ENCODE assay signal across 8 cellular contexts in genomic region chr11:121379145-121379810, GRCh38.
A peak's percentile ranks its signal among the peaks of the same experiment; 100 is the strongest.
DNase-seq lines count a peak whose midpoint lies in the region; ATAC-seq and TF ChIP-seq lines count a peak whose summit lies in the region.
"Not testable (repeated sequence)": the region's sequence is repeated elsewhere in the genome, so short reads cannot be mapped to it uniquely, and the experiment has no call there.

No MANE protein-coding gene starts in this region.

- not testable (repeated sequence) for TF ChIP-seq POLR2A in erythroblast (IDR thresholded peaks at IDR 0.05; ENCODE audit: low read length)

- not testable (repeated sequence) for H3K27me3 ChIP-seq in CD4-positive, alpha-beta T cell (ENCODE audit: control insufficient read depth, insufficient read depth, low read length); WERI-Rb-1 (ENCODE audit: insufficient read depth, low read depth, severe bottlenecking)

- peaks cover 70% of the 10 kb centered on the region for H3K4me1 Mint-ChIP-seq in CD4-positive, alpha-beta T cell (ENCODE audit: low read depth)
- not testable (repeated sequence) for H3K4me1 Mint-ChIP-seq in HFFc6 (ENCODE audit: low read depth); progenitor cell of endocrine pancreas (ENCODE audit: low read depth)
- H3K4me1 Mint-ChIP-seq in activated naive CD4-positive, alpha-beta T cell treated with anti-CD3 and anti-CD28 coated beads for 36 hours (ENCODE audit: low read depth): peaks cover 50% of the 10 kb centered on the region

- H3K9me3 ChIP-seq in CD4-positive, alpha-beta T cell (ENCODE audit: control insufficient read depth, low read length); WERI-Rb-1 (ENCODE audit: severe bottlenecking): not testable (repeated sequence)

- peak overlapping the region; percentile 79 for H3K27ac Mint-ChIP-seq in CD4-positive, alpha-beta T cell
- not testable (repeated sequence) for H3K27ac Mint-ChIP-seq in HFFc6, progenitor cell of endocrine pancreas
- peak overlapping the region; percentile 57 for H3K27ac Mint-ChIP-seq in activated naive CD4-positive, alpha-beta T cell treated with anti-CD3 and anti-CD28 coated beads for 36 hours

- H3K36me3 Mint-ChIP-seq in CD4-positive, alpha-beta T cell (ENCODE audit: low read depth); HFFc6 (ENCODE audit: low read depth); activated naive CD4-positive, alpha-beta T cell treated with anti-CD3 and anti-CD28 coated beads for 36 hours (ENCODE audit: low read depth); progenitor cell of endocrine pancreas (ENCODE audit: insufficient read depth): not testable (repeated sequence)

- peak; percentile 49 for ATAC-seq in CD4-positive, alpha-beta T cell (ENCODE audit: poor library complexity)

- H3K4me3 Mint-ChIP-seq in CD4-positive, alpha-beta T cell: peak overlapping the region; percentile 80
- not testable (repeated sequence) for H3K4me3 Mint-ChIP-seq in HFFc6; activated naive CD4-positive, alpha-beta T cell treated with anti-CD3 and anti-CD28 coated beads for 36 hours; progenitor cell of endocrine pancreas (ENCODE audit: low read depth)

- H3K9me3 Mint-ChIP-seq in CD4-positive, alpha-beta T cell; HFFc6; activated naive CD4-positive, alpha-beta T cell treated with anti-CD3 and anti-CD28 coated beads for 36 hours; progenitor cell of endocrine pancreas (ENCODE audit: low read depth): not testable (repeated sequence)

- not testable (repeated sequence) for H3K36me3 ChIP-seq in WERI-Rb-1

- peak in 3 of 10 experiments; percentile 1 to 18 (median 12) for DNase-seq in CD4-positive, alpha-beta T cell
- peak; percentile 59 for DNase-seq in GM12865 (ENCODE audit: low read depth)
- not testable (repeated sequence) for DNase-seq in HFFc6; progenitor cell of endocrine pancreas (ENCODE audit: low spot score, unreplicated experiment)
- DNase-seq in NCI-H82 (lab: John Stamatoyannopoulos, UW): peak; percentile 31
- peak; percentile 41 for DNase-seq in WERI-Rb-1
- DNase-seq in activated naive CD4-positive, alpha-beta T cell treated with anti-CD3 and anti-CD28 coated beads for 36 hours: peak; percentile 34
- peak; percentile 2 to 6 for DNase-seq in erythroblast (lab: John Stamatoyannopoulos, UW)

- H3K27ac ChIP-seq in CD4-positive, alpha-beta T cell (ENCODE audit: low read depth, low read length): peak overlapping the region; percentile 7
- not testable (repeated sequence) for H3K27ac ChIP-seq in WERI-Rb-1

- intact Hi-C loops in CD4-positive, alpha-beta T cell (cut with DNase I, micrococcal nuclease): loop anchor here in 1 of 2 experiments (2.0 to 10.0 kb wide), 2 partner anchors 38 to 54 kb away; no protein-coding TSS in a partner anchor
- intact Hi-C loops in activated naive CD4-positive, alpha-beta T cell treated with anti-CD3 and anti-CD28 coated beads for 36 hours (cut with micrococcal nuclease): not testable (repeated sequence)

- not testable (repeated sequence) for H3K27me3 Mint-ChIP-seq in CD4-positive, alpha-beta T cell; HFFc6 (ENCODE audit: insufficient read depth); activated naive CD4-positive, alpha-beta T cell treated with anti-CD3 and anti-CD28 coated beads for 36 hours (ENCODE audit: low read depth); progenitor cell of endocrine pancreas

- CTCF ChIA-PET in CD4-positive, alpha-beta T cell (lab: Charles Lee): interaction anchor here (1.0 to 1.1 kb wide), 3 partner anchors 12 to 212 kb away, joined by 3 to 4 read pairs (median 3); no protein-coding TSS in a partner anchor
- CTCF ChIA-PET in activated naive CD4-positive, alpha-beta T cell treated with anti-CD3 and anti-CD28 coated beads for 36 hours (lab: Charles Lee): interaction anchor here (0.5 to 1.8 kb wide), 6 partner anchors 10 to 16 kb away, joined by 3 to 6 read pairs (median 3); no protein-coding TSS in a partner anchor

- not testable (repeated sequence) for TF ChIP-seq CTCF in CD4-positive, alpha-beta T cell (IDR thresholded peaks at IDR 0.05); WERI-Rb-1 (IDR thresholded peaks at IDR 0.05; ENCODE audit: low read depth, low read length)
- peak; percentile 42 for TF ChIP-seq CTCF in GM12865 (IDR thresholded peaks at IDR 0.05; ENCODE audit: insufficient read depth, low read depth, low read length, missing control alignments)
- TF ChIP-seq CTCF in HFFc6 (IDR thresholded peaks at IDR 0.05): peak; percentile 24; the same call in 1 of the 2 replicates
- peak; percentile 14 for TF ChIP-seq CTCF in progenitor cell of endocrine pancreas (IDR thresholded peaks at IDR 0.05; ENCODE audit: unreplicated experiment)

- not testable (repeated sequence) for H3K4me3 ChIP-seq in GM12865 (ENCODE audit: low read depth, low read length); WERI-Rb-1 (ENCODE audit: low read depth, low read length)

- POLR2A ChIA-PET in CD4-positive, alpha-beta T cell (lab: Charles Lee): interaction anchor here (0.9 to 5.0 kb wide), 6 partner anchors 12 to 88 kb away, joined by 3 to 63 read pairs (median 4); partner anchors contain the start of genes SORL1 and SORL1-AS1
